Comparison of ENCODE assay signal across 7 cellular contexts in genomic region chrY:24630528-24631246, GRCh38. TPM values are rescaled to one million over a fixed set of nuclear protein-coding genes. Genes with fewer than 3 reads are reported as not detected.
"Had no signal": no experiment of that assay in that cellular context is flagged by ENCODE, and none has a peak within 500 bp of the region (broad histone marks: within the 10 kb centered on the region; RNA-seq: fewer than 3 reads in every experiment).

No MANE protein-coding gene starts in this region.

RNA-seq across cellular contexts. Expression of gene BPY2B, which starts 12.9 kb away (rescaled TPM):
- total RNA-seq: GM23248, GM23338, H1, H4, H7, H9, HFFc6 had no signal
